Comparison of ENCODE assay signal across 20 cellular contexts in the genomic region with DNA sequence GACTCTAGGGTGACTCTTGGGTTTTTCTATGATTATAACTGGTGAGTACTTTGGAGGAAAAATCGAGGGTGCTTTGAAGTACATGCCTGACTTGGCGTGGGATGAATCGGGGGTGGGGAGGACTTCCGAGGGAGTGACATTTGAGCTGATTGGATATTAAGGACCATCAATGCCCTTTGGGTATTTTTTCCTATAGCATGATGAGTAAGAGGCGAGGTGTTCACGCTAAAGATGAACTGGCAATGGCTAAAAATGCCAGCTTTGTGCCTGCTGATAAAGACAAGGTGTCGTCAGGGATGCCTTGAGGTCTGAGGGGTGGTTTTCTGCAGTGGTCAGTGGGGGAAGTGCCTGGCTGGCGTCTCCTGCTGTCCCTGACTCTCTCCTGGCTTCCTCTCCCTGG.
"Had no signal": no experiment of that assay in that cellular context is flagged by ENCODE, and none has a peak within 500 bp of the region (broad histone marks: within the 10 kb centered on the region; RNA-seq: fewer than 3 reads in every experiment).

No MANE protein-coding gene starts in this region.

- H3K9me3 ChIP-seq: body of pancreas, neutrophil, thoracic aorta, uterus had no signal

- H3K4me1 ChIP-seq: body of pancreas, uterus had no signal

- H3K27ac Mint-ChIP-seq: activated CD8-positive, alpha-beta memory T cell treated with anti-CD3 and anti-CD28 coated beads, Interleukin-2, amount 10 ng/mL, durations not matched to agents 7 days and 5 days; activated naive CD4-positive, alpha-beta T cell treated with anti-CD3 and anti-CD28 coated beads, Interleukin-2, amount 50 U/mL, for 24 hours; activated T-cell treated with anti-CD3 and anti-CD28 coated beads, Interleukin-2, amount 50 U/mL, for 24 hours; dendritic cell treated with granulocyte-macrophage colony-stimulating factor and Interleukin-4, amounts not matched to agents 40 ng/mL and 50 ng/mL, for 4 days; effector memory CD8-positive, alpha-beta T cell; stimulated activated naive CD8-positive, alpha-beta T cell treated with anti-CD3 and anti-CD28 coated beads, Interleukin-15, amount 100 ng/mL, for 72 hours; T-helper 2 cell treated with Interferon-gamma antibody and Interleukin-4, amounts not matched to agents 5 μg/mL and 100 μg/mL, for 36 hours had no signal

- DNase-seq: activated CD4-positive, alpha-beta T cell treated with anti-CD3 and anti-CD28 coated beads for 1 hour; activated CD4-positive, alpha-beta T cell treated with anti-CD3 and anti-CD28 coated beads, Interleukin-2, amount 50 U/mL, for 48 hours; activated CD8-positive, alpha-beta memory T cell treated with anti-CD3 and anti-CD28 coated beads, Interleukin-2, amount 10 ng/mL, durations not matched to agents 7 days and 5 days; activated effector memory CD4-positive, alpha-beta T cell treated with Interleukin-2 at 50 U/mL for 16 hours; activated T-cell treated with anti-CD3 and anti-CD28 coated beads, Interleukin-2, amount 50 U/mL, for 24 hours; body of pancreas; cerebellar nuclear complex; effector memory CD8-positive, alpha-beta T cell; islet precursor cell; left ventricle myocardium superior; posterior cingulate gyrus; stimulated activated CD4-positive, alpha-beta T cell treated with anti-CD3 and anti-CD28 coated beads, Interleukin-4, amount 100 ng/mL, for 4 hours; stimulated activated naive CD8-positive, alpha-beta T cell treated with anti-CD3 and anti-CD28 coated beads, Interleukin-15, amount 100 ng/mL, for 72 hours; uterus had no signal

- H3K36me3 ChIP-seq: neutrophil, thoracic aorta, uterus had no signal

- H3K27ac ChIP-seq: body of pancreas, neutrophil, thoracic aorta, uterus had no signal

- ATAC-seq: activated CD8-positive, alpha-beta memory T cell treated with anti-CD3 and anti-CD28 coated beads, Interleukin-2, amount 10 ng/mL, durations not matched to agents 7 days and 5 days; body of pancreas; effector memory CD8-positive, alpha-beta T cell; left ventricle myocardium superior; stimulated activated naive CD8-positive, alpha-beta T cell treated with anti-CD3 and anti-CD28 coated beads, Interleukin-15, amount 100 ng/mL, for 72 hours had no signal

- H3K27me3 ChIP-seq: body of pancreas, uterus had no signal

- H3K4me3 Mint-ChIP-seq: activated CD8-positive, alpha-beta memory T cell treated with anti-CD3 and anti-CD28 coated beads, Interleukin-2, amount 10 ng/mL, durations not matched to agents 7 days and 5 days; activated naive CD4-positive, alpha-beta T cell treated with anti-CD3 and anti-CD28 coated beads, Interleukin-2, amount 50 U/mL, for 24 hours; activated T-cell treated with anti-CD3 and anti-CD28 coated beads, Interleukin-2, amount 50 U/mL, for 24 hours; dendritic cell treated with granulocyte-macrophage colony-stimulating factor and Interleukin-4, amounts not matched to agents 40 ng/mL and 50 ng/mL, for 4 days; effector memory CD8-positive, alpha-beta T cell; stimulated activated naive CD8-positive, alpha-beta T cell treated with anti-CD3 and anti-CD28 coated beads, Interleukin-15, amount 100 ng/mL, for 72 hours; T-helper 2 cell treated with Interferon-gamma antibody and Interleukin-4, amounts not matched to agents 5 μg/mL and 100 μg/mL, for 36 hours had no signal

- H3K4me3 ChIP-seq: body of pancreas, skin epidermis, thoracic aorta, uterus had no signal

- H3K9me3 Mint-ChIP-seq: activated naive CD4-positive, alpha-beta T cell treated with anti-CD3 and anti-CD28 coated beads, Interleukin-2, amount 50 U/mL, for 24 hours; activated T-cell treated with anti-CD3 and anti-CD28 coated beads, Interleukin-2, amount 50 U/mL, for 24 hours; effector memory CD8-positive, alpha-beta T cell; T-helper 2 cell treated with Interferon-gamma antibody and Interleukin-4, amounts not matched to agents 5 μg/mL and 100 μg/mL, for 36 hours had no signal
